ENCODE assay signal across 9 cellular contexts in genomic region chr10:43255644-43256431, GRCh38. TPM values are rescaled to one million over a fixed set of nuclear protein-coding genes. Genes with fewer than 3 reads are reported as not detected.
A peak's percentile ranks its signal among the peaks of the same experiment; 100 is the strongest.
DNase-seq lines count a peak whose midpoint lies in the region; ATAC-seq, FAIRE-seq and TF ChIP-seq lines count a peak whose summit lies in the region.
"Had no signal": no experiment of that assay in that cellular context is flagged by ENCODE, and none has a peak within 500 bp of the region (broad histone marks: within the 10 kb centered on the region; RNA-seq: fewer than 3 reads in every experiment).

No MANE protein-coding gene starts in this region.

- no peaks in the 10 kb centered on the region for H3K36me3 Mint-ChIP-seq in activated naive CD4-positive, alpha-beta T cell treated with anti-CD3 and anti-CD28 coated beads, Interleukin-2, amount 50 U/mL, for 72 hours

- H3K79me2 ChIP-seq in keratinocyte (ENCODE audit: control insufficient read depth, insufficient read depth, low read length), result no peaks in the 10 kb centered on the region

- H3K9me3 Mint-ChIP-seq in activated naive CD4-positive, alpha-beta T cell treated with anti-CD3 and anti-CD28 coated beads, Interleukin-2, amount 50 U/mL, for 72 hours, result no peaks in the 10 kb centered on the region

- no peak overlapping the region for H3K9ac ChIP-seq in keratinocyte (ENCODE audit: control insufficient read depth, extremely low read depth, insufficient read depth, low read length)

- H3K4me1 ChIP-seq in keratinocyte (ENCODE audit: control insufficient read depth, extremely low read depth, insufficient read depth, low read length), result no peaks in the 10 kb centered on the region

- peak; percentile 34 for DNase-seq in activated naive CD4-positive, alpha-beta T cell treated with Interleukin-2 at 50 U/mL for 16 hours
- no peak for DNase-seq in activated naive CD4-positive, alpha-beta T cell (lab: John Stamatoyannopoulos, UW)
- peak; percentile 7 for DNase-seq in MV-4-11 (lab: John Stamatoyannopoulos, UW)
- peak; percentile 42 to 52 for DNase-seq in activated naive CD4-positive, alpha-beta T cell treated with anti-CD3 and anti-CD28 coated beads, Interleukin-2, amount 50 U/mL, for 72 hours (ENCODE audit: low spot score in 2 of 2)
- no peak for DNase-seq in keratinocyte (ENCODE audit: low read depth, low spot score)
- DNase-seq in ureter (ENCODE audit: low spot score), result peak; percentile 43
- DNase-seq in DMS153 (lab: John Stamatoyannopoulos, UW), result no peak

- peak overlapping the region in 1 of 2 donors; percentile 5 for H3K27ac Mint-ChIP-seq in activated naive CD4-positive, alpha-beta T cell treated with anti-CD3 and anti-CD28 coated beads, Interleukin-2, amount 50 U/mL, for 72 hours

- no peak overlapping the region for H2AFZ ChIP-seq in keratinocyte (ENCODE audit: control insufficient read depth, low read length)

- peaks cover 5% of the 10 kb centered on the region for H3K27me3 ChIP-seq in keratinocyte (ENCODE audit: control insufficient read depth, extremely low read depth, insufficient read depth, low read length)

- no peak overlapping the region for H3K27ac ChIP-seq in keratinocyte (ENCODE audit: control insufficient read depth, insufficient read depth, low read length)

- TF ChIP-seq CTCF in keratinocyte (optimal IDR thresholded peaks at IDR 0.05 in 1 of 3, IDR thresholded peaks at IDR 0.05 in 1 of 3, conservative IDR thresholded peaks at IDR 0.05 in 1 of 3; ENCODE audit: extremely low read depth in 1 of 3, insufficient read depth in 2 of 3, low read length in 3 of 3), result peak; percentile 47 to 78 (median 71)

- no peak overlapping the region for H3K4me3 ChIP-seq in keratinocyte (ENCODE audit: control insufficient read depth in 2 of 3, extremely low read depth in 1 of 3, insufficient read depth in 2 of 3, low read depth in 1 of 3, low read length in 3 of 3)

- no peak for FAIRE-seq in keratinocyte (lab: Jason Lieb, UNC)
- FAIRE-seq: colon had no signal

- dilution Hi-C loops in keratinocyte (cut with MboI; ENCODE audit: extremely low pct_ligation_motif_present, low sequenced_read_pairs), result no loop called here

- no peak overlapping the region for H3K4me2 ChIP-seq in keratinocyte (ENCODE audit: control insufficient read depth, extremely low read depth, insufficient read depth, low read depth, low read length)

- no peaks in the 10 kb centered on the region for H3K9me3 ChIP-seq in keratinocyte (ENCODE audit: control insufficient read depth, low read depth, low read length)

- H4K20me1 ChIP-seq in keratinocyte (ENCODE audit: control insufficient read depth, extremely low read depth, insufficient read depth, low read length), result no peaks in the 10 kb centered on the region

- ATAC-seq in GM21619 (IDR thresholded peaks at IDR 0.05; ENCODE audit: unreplicated experiment), result peak; percentile 56
- peak; percentile 66 to 81 for ATAC-seq in activated naive CD4-positive, alpha-beta T cell treated with anti-CD3 and anti-CD28 coated beads, Interleukin-2, amount 50 U/mL, for 72 hours

- H3K36me3 ChIP-seq in keratinocyte (ENCODE audit: control insufficient read depth in 2 of 2, extremely low read depth in 1 of 2, insufficient read depth in 2 of 2, low read length in 2 of 2), result no peaks in the 10 kb centered on the region

- H3K9me1 ChIP-seq in keratinocyte (ENCODE audit: control insufficient read depth, extremely low read depth, insufficient read depth, low read length), result no peaks in the 10 kb centered on the region

RNA-seq across cellular contexts. Expression of gene RASGEF1A, which starts 11.0 kb away (rescaled TPM):
- total RNA-seq in activated naive CD4-positive, alpha-beta T cell treated with anti-CD3 and anti-CD28 coated beads, Interleukin-2, amount 50 U/mL, for 72 hours, result under 1 TPM; 0.39 to 0.66 TPM
- 2.1 to 3.6 TPM (median 2.2 TPM) in 3 replicates for polyA plus RNA-seq in keratinocyte
- polyA plus RNA-seq in keratinocyte (2011; ENCODE audit: low read depth), result 0.59 TPM
- polyA plus RNA-seq in keratinocyte (2011; cell fraction: cytosol; rRNA removed), result 2.3 and 3.2 TPM in 2 replicates
- 3.1 and 3.6 TPM in 2 replicates for polyA plus RNA-seq in keratinocyte (2011; cell fraction: nucleus; rRNA removed)
- polyA plus RNA-seq in keratinocyte (2012; ENCODE audit: low replicate concordance), result 0.79 and 1.5 TPM in 2 replicates
- polyA minus RNA-seq in keratinocyte, result 1.8 to 4.4 TPM (median 3.7 TPM) in 3 replicates
- polyA minus RNA-seq in keratinocyte (2011; cell fraction: cytosol; rRNA and poly(A)+ RNA removed), result 5.6 TPM
- 2.2 and 2.8 TPM in 2 replicates for polyA minus RNA-seq in keratinocyte (2011; cell fraction: nucleus; rRNA and poly(A)+ RNA removed)
- 4.0 TPM for total RNA-seq in ureter

Comparison
In these comparisons a context has a peak if more than half of its experiments do, and no peak if none do; other contexts are left out.
1. DNase-seq: peak in activated naive CD4-positive, alpha-beta T cell treated with Interleukin-2 at 50 U/mL for 16 hours (single experiment), MV-4-11 (single experiment), activated naive CD4-positive, alpha-beta T cell treated with anti-CD3 and anti-CD28 coated beads, Interleukin-2, amount 50 U/mL, for 72 hours (2 of 2) and ureter (single experiment); none in activated naive CD4-positive, alpha-beta T cell (0 of 4), keratinocyte (single experiment) and DMS153 (single experiment).